Comparison of ENCODE assay signal across 1 cellular context in genomic region chr7:155800741-155801267, GRCh38.
TF ChIP-seq lines count a peak whose summit lies in the region.

No MANE protein-coding gene starts in this region.

TF ChIP-seq in HepG2, 621 proteins besides CTCF, POLR2A, EP300 and RAD21 (continued from another document and continues in another):
- TF ChIP-seq E2F2 (CRISPR knock-in tag; IDR thresholded peaks at IDR 0.05; ENCODE audit: borderline replicate concordance) (no peak), U2AF1 (optimal IDR thresholded peaks at IDR 0.05; ENCODE audit: low read depth, low read length) (no peak), JUNB (CRISPR knock-in tag; IDR thresholded peaks at IDR 0.05; ENCODE audit: borderline replicate concordance) (no peak), ZNF724P (CRISPR knock-in tag; IDR thresholded peaks at IDR 0.05; ENCODE audit: borderline replicate concordance) (no peak), JDP2 (CRISPR knock-in tag; IDR thresholded peaks at IDR 0.05; ENCODE audit: borderline replicate concordance) (no peak), LRRFIP1 (CRISPR knock-in tag; conservative IDR thresholded peaks at IDR 0.05) (no peak), POGK (CRISPR knock-in tag; conservative IDR thresholded peaks at IDR 0.05) (no peak), ZIK1 (CRISPR knock-in tag; IDR thresholded peaks at IDR 0.05; ENCODE audit: borderline replicate concordance, low read depth) (no peak), MEF2D (CRISPR knock-in tag; IDR thresholded peaks at IDR 0.05) (no peak), MTF1 (CRISPR knock-in tag; IDR thresholded peaks at IDR 0.05) (no peak), KLF13 (CRISPR knock-in tag; IDR thresholded peaks at IDR 0.05) (no peak), KLF6 (CRISPR knock-in tag; IDR thresholded peaks at IDR 0.05) (no peak), ZFP1 (CRISPR knock-in tag; IDR thresholded peaks at IDR 0.05) (no peak), ZSCAN29 (CRISPR knock-in tag; conservative IDR thresholded peaks at IDR 0.05) (no peak), ZNF224 (CRISPR knock-in tag; IDR thresholded peaks at IDR 0.05) (no peak), NR2C2 (CRISPR knock-in tag; IDR thresholded peaks at IDR 0.05; ENCODE audit: borderline replicate concordance) (no peak), ATRX (CRISPR knock-in tag; IDR thresholded peaks at IDR 0.05; ENCODE audit: borderline replicate concordance) (no peak), MAFF (IDR thresholded peaks at IDR 0.05; ENCODE audit: low read depth, low read length) (no peak), ZNF841 (CRISPR knock-in tag; IDR thresholded peaks at IDR 0.05; ENCODE audit: borderline replicate concordance) (no peak), ZC3H13 (CRISPR knock-in tag; IDR thresholded peaks at IDR 0.05) (peak; percentile 39; the same call in 1 of the 2 replicates), U2AF2 (IDR thresholded peaks at IDR 0.05; ENCODE audit: low read depth, low read length) (no peak), ZNF576 (CRISPR knock-in tag; IDR thresholded peaks at IDR 0.05) (no peak), HINFP (CRISPR knock-in tag; IDR thresholded peaks at IDR 0.05; ENCODE audit: low read depth) (peak; percentile 46; the same call in 1 of the 2 replicates), ZNF83 (CRISPR knock-in tag; IDR thresholded peaks at IDR 0.05; ENCODE audit: borderline replicate concordance) (no peak), HNF1A (IDR thresholded peaks at IDR 0.05; ENCODE audit: low read depth) (no peak), HNF1A (CRISPR knock-in tag; IDR thresholded peaks at IDR 0.05; ENCODE audit: borderline replicate concordance) (no peak), ELK4 (CRISPR knock-in tag; IDR thresholded peaks at IDR 0.05; ENCODE audit: borderline replicate concordance) (no peak), ZNF780A (CRISPR knock-in tag; IDR thresholded peaks at IDR 0.05) (no peak), SCMH1 (CRISPR knock-in tag; IDR thresholded peaks at IDR 0.05; ENCODE audit: borderline replicate concordance) (no peak), ZNF879 (CRISPR knock-in tag; IDR thresholded peaks at IDR 0.05) (no peak), DMTF1 (CRISPR knock-in tag; IDR thresholded peaks at IDR 0.05) (no peak), CREM (IDR thresholded peaks at IDR 0.05) (no peak), CREM (CRISPR knock-in tag; IDR thresholded peaks at IDR 0.05) (no peak), ZNF562 (CRISPR knock-in tag; IDR thresholded peaks at IDR 0.05; ENCODE audit: borderline replicate concordance) (no peak), KAT2B (IDR thresholded peaks at IDR 0.05; ENCODE audit: borderline replicate concordance, low read depth, low read length) (no peak), SALL2 (CRISPR knock-in tag; IDR thresholded peaks at IDR 0.05) (no peak), ZNF597 (CRISPR knock-in tag; IDR thresholded peaks at IDR 0.05) (no peak), SATB2 (CRISPR knock-in tag; IDR thresholded peaks at IDR 0.05) (no peak), PLSCR1 (CRISPR knock-in tag; IDR thresholded peaks at IDR 0.05; ENCODE audit: borderline replicate concordance) (no peak), ASH2L (IDR thresholded peaks at IDR 0.05; ENCODE audit: insufficient read length, low read depth, low read length) (peak; percentile 30), ZNF687 (CRISPR knock-in tag; IDR thresholded peaks at IDR 0.05) (peak; percentile 91)
